Comparison of ENCODE assay signal across 10 cellular contexts in the genomic region with DNA sequence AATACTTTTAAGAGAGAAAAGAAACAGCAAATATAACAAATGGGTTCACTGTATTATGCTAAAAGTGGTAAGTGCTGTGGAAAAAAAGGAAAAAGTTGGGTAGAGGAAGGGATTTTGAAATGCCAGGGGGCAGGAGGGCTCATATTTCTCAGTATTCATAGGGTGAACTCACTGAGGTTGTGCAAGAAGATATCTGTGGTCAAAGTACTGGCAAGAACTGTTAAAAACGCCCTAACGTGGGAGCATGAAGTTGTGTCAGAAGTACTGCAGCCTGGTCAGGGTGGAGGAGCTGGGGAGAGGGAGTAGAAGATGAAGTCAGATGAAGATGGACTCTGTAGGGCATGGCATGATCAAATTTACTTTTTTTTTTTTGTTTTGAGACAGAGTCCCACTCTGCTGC. TPM values are rescaled to one million over a fixed set of nuclear protein-coding genes. Genes with fewer than 3 reads are reported as not detected.
DNase-seq lines count a peak whose midpoint lies in the region; ATAC-seq, FAIRE-seq and TF ChIP-seq lines count a peak whose summit lies in the region.
"Had no signal": no experiment of that assay in that cellular context is flagged by ENCODE, and none has a peak within 500 bp of the region (broad histone marks: within the 10 kb centered on the region; RNA-seq: fewer than 3 reads in every experiment).

No MANE protein-coding gene starts in this region.

- H3K27ac ChIP-seq in brain microvascular endothelial cell (no peak overlapping the region), liver (ENCODE audit: low read depth in 1 of 2, low read length in 2 of 2) (no peak overlapping the region)
- no peak overlapping the region for H3K27ac ChIP-seq in CD8-positive, alpha-beta T cell (ENCODE audit: low read depth, low read length)
- H3K27ac ChIP-seq: BLaER1 treated with 17β-estradiol and CSF1 and Interleukin-3, amounts not matched to agents 10 nM and 100 nM had no signal

- in situ Hi-C loops in brain microvascular endothelial cell (cut with HindIII; ENCODE audit: low pct_ligation_motif_present, low sequenced_read_pairs): no loop called here

- H3K4me3 Mint-ChIP-seq in CD8-positive, alpha-beta T cell: no peak overlapping the region

- H3K36me3 ChIP-seq in brain microvascular endothelial cell (replicated peaks) (no peaks in the 10 kb centered on the region), liver (ENCODE audit: control insufficient read depth in 4 of 4, insufficient read depth in 3 of 4, low read depth in 1 of 4, low read length in 3 of 4) (no peaks in the 10 kb centered on the region)
- no peaks in the 10 kb centered on the region for H3K36me3 ChIP-seq in CD8-positive, alpha-beta T cell (ENCODE audit: insufficient read depth, low read length)
- H3K36me3 ChIP-seq: BLaER1 treated with 17β-estradiol and CSF1 and Interleukin-3, amounts not matched to agents 10 nM and 100 nM had no signal

- peak in 1 of 2 donors; percentile 6 for TF ChIP-seq RAD21 in liver (IDR thresholded peaks at IDR 0.05)

- CTCF ChIA-PET in CD8-positive, alpha-beta T cell (lab: Charles Lee): no interaction called here

- no peak for ATAC-seq in CD8-positive, alpha-beta T cell

- POLR2A ChIA-PET in CD8-positive, alpha-beta T cell (lab: Charles Lee): no interaction called here

- H3K4me1 Mint-ChIP-seq in CD8-positive, alpha-beta T cell (ENCODE audit: low read depth): no peaks in the 10 kb centered on the region

- no peak for FAIRE-seq in GM12891 (lab: Jason Lieb, UNC)

- 24% methylated on average over 2 of the region's 2 CpGs for WGBS in liver

- H3K9me3 Mint-ChIP-seq in CD8-positive, alpha-beta T cell: no peaks in the 10 kb centered on the region

- H3K9me3 ChIP-seq in liver (ENCODE audit: control insufficient read depth in 4 of 4, low read length in 3 of 4): no peaks in the 10 kb centered on the region
- H3K9me3 ChIP-seq in CD8-positive, alpha-beta T cell (ENCODE audit: low read length): no peaks in the 10 kb centered on the region

- H3K27ac Mint-ChIP-seq in CD8-positive, alpha-beta T cell: no peak overlapping the region

- no peak overlapping the region for H3K9ac ChIP-seq in liver (ENCODE audit: low read depth in 1 of 2, low read length in 2 of 2)
- H3K9ac ChIP-seq: BLaER1 treated with 17β-estradiol and CSF1 and Interleukin-3, amounts not matched to agents 10 nM and 100 nM had no signal

- H3K4me3 ChIP-seq in brain microvascular endothelial cell (ENCODE audit: low read depth, low read length): no peak overlapping the region
- no peak overlapping the region for H3K4me3 ChIP-seq in liver (ENCODE audit: low read depth in 1 of 3, low read length in 3 of 3)
- no peak overlapping the region for H3K4me3 ChIP-seq in CD8-positive, alpha-beta T cell (ENCODE audit: low read depth, low read length)
- H3K4me3 ChIP-seq: BLaER1 treated with 17β-estradiol and CSF1 and Interleukin-3, amounts not matched to agents 10 nM and 100 nM had no signal

- TF ChIP-seq CTCF in brain microvascular endothelial cell (IDR thresholded peaks at IDR 0.05; ENCODE audit: low read depth, low read length, missing control alignments): no peak
- no peak for TF ChIP-seq CTCF in liver (IDR thresholded peaks at IDR 0.05; ENCODE audit: low read depth, low read length, missing input control)
- TF ChIP-seq CTCF in CD8-positive, alpha-beta T cell (IDR thresholded peaks at IDR 0.05): no peak

- no peak for TF ChIP-seq POLR2A in GM12891 (IDR thresholded peaks at IDR 0.05; ENCODE audit: low read depth, low read length)

- no peaks in the 10 kb centered on the region for H3K36me3 Mint-ChIP-seq in CD8-positive, alpha-beta T cell

- H3K27me3 ChIP-seq in brain microvascular endothelial cell (replicated peaks): no peaks in the 10 kb centered on the region
- no peaks in the 10 kb centered on the region for H3K27me3 ChIP-seq in liver (ENCODE audit: control insufficient read depth in 4 of 4, insufficient read depth in 4 of 4, low read length in 3 of 4)
- no peaks in the 10 kb centered on the region for H3K27me3 ChIP-seq in CD8-positive, alpha-beta T cell (ENCODE audit: insufficient read depth, low read length)
- H3K27me3 ChIP-seq: BLaER1 treated with 17β-estradiol and CSF1 and Interleukin-3, amounts not matched to agents 10 nM and 100 nM had no signal

- peaks cover 9% of the 10 kb centered on the region for H3K27me3 Mint-ChIP-seq in CD8-positive, alpha-beta T cell (ENCODE audit: low read depth)

- H3K4me1 ChIP-seq in liver (ENCODE audit: control insufficient read depth in 4 of 4, insufficient read depth in 4 of 4, low read length in 3 of 4): peaks cover 0 to 6% (median 4%) of the 10 kb centered on the region in 4 donors
- H3K4me1 ChIP-seq in CD8-positive, alpha-beta T cell (ENCODE audit: insufficient read depth, low read length): no peaks in the 10 kb centered on the region

- DNase-seq in AG08395 (ENCODE audit: low spot score) (peak; percentile 92), M059J (ENCODE audit: low read depth) (peak; percentile 90), brain microvascular endothelial cell (peak; percentile 84), 8988T (no peak), DMS153 treated with DMSO at 0.1 percent for 48 hours (lab: John Stamatoyannopoulos, UW; ENCODE audit: unreplicated experiment) (no peak), GM12891 (ENCODE audit: insufficient read length, low spot score) (no peak)
- DNase-seq in CD8-positive, alpha-beta T cell: no peak
- DNase-seq: cortex of kidney had no signal

- intact Hi-C loops in CD8-positive, alpha-beta T cell (cut with DNase I, micrococcal nuclease): no loop called here

TF ChIP-seq in liver, 16 proteins besides CTCF, POLR2A, EP300 and RAD21 (continues in another document):
- TF ChIP-seq NR2F2 (IDR thresholded peaks at IDR 0.05) (no peak), TAF1 (conservative IDR thresholded peaks at IDR 0.05) (no peak), RXRA (IDR thresholded peaks at IDR 0.05) (peak in 1 of 2 donors; percentile 67), EGR1 (IDR thresholded peaks at IDR 0.05; ENCODE audit: low read depth in 2 of 2) (peak in 1 of 2 donors; percentile 40), JUND (IDR thresholded peaks at IDR 0.05) (peak in 1 of 2 donors; percentile 33), FOXA2 (IDR thresholded peaks at IDR 0.05) (peak; percentile 29)
- TF ChIP-seq, protein P1, sequence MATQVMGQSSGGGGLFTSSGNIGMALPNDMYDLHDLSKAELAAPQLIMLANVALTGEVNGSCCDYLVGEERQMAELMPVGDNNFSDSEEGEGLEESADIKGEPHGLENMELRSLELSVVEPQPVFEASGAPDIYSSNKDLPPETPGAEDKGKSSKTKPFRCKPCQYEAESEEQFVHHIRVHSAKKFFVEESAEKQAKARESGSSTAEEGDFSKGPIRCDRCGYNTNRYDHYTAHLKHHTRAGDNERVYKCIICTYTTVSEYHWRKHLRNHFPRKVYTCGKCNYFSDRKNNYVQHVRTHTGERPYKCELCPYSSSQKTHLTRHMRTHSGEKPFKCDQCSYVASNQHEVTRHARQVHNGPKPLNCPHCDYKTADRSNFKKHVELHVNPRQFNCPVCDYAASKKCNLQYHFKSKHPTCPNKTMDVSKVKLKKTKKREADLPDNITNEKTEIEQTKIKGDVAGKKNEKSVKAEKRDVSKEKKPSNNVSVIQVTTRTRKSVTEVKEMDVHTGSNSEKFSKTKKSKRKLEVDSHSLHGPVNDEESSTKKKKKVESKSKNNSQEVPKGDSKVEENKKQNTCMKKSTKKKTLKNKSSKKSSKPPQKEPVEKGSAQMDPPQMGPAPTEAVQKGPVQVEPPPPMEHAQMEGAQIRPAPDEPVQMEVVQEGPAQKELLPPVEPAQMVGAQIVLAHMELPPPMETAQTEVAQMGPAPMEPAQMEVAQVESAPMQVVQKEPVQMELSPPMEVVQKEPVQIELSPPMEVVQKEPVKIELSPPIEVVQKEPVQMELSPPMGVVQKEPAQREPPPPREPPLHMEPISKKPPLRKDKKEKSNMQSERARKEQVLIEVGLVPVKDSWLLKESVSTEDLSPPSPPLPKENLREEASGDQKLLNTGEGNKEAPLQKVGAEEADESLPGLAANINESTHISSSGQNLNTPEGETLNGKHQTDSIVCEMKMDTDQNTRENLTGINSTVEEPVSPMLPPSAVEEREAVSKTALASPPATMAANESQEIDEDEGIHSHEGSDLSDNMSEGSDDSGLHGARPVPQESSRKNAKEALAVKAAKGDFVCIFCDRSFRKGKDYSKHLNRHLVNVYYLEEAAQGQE (IDR thresholded peaks at IDR 0.05): peak; percentile 28

TF ChIP-seq in GM12891, 5 proteins besides CTCF, POLR2A, EP300 and RAD21:
- TF ChIP-seq PAX5 (IDR thresholded peaks at IDR 0.05; ENCODE audit: insufficient read depth, low read length, severe bottlenecking) (no peak), SPI1 (IDR thresholded peaks at IDR 0.05; ENCODE audit: low read depth, low read length) (no peak), POU2F2 (IDR thresholded peaks at IDR 0.05; ENCODE audit: low read depth, low read length) (no peak), TAF1 (IDR thresholded peaks at IDR 0.05; ENCODE audit: low read depth, low read length) (no peak), POLR2AphosphoS5 (IDR thresholded peaks at IDR 0.05; ENCODE audit: low read depth, low read length) (no peak)

RNA-seq across cellular contexts. Expression of a gene that starts 31.2 kb away (rescaled TPM):
- 0.42 and 0.67 TPM in 2 replicates for total RNA-seq in M059J (2014; rRNA removed; shearing (Covaris generic))
- total RNA-seq in liver: 1 to 10 TPM in 1 of 2 donors, under 1 TPM in 1; 0.37 to 1.3 TPM
- polyA plus RNA-seq in liver: under 1 TPM; 0.07 to 0.18 TPM
- total RNA-seq in CD8-positive, alpha-beta T cell: not detected
- 0.21 TPM for polyA plus RNA-seq in GM12891 (2012; ENCODE audit: low read depth, missing spikeins)

Comparison
In these comparisons a context has a peak if more than half of its experiments do, and no peak if none do; other contexts are left out.
1. DNase-seq: peak in AG08395 (single experiment), M059J (single experiment) and brain microvascular endothelial cell (single experiment); none in CD8-positive, alpha-beta T cell (0 of 7), 8988T (single experiment), DMS153 treated with DMSO at 0.1 percent for 48 hours (single experiment) and GM12891 (single experiment).